Comparison of ENCODE assay signal across 1 cellular context in the genomic region with DNA sequence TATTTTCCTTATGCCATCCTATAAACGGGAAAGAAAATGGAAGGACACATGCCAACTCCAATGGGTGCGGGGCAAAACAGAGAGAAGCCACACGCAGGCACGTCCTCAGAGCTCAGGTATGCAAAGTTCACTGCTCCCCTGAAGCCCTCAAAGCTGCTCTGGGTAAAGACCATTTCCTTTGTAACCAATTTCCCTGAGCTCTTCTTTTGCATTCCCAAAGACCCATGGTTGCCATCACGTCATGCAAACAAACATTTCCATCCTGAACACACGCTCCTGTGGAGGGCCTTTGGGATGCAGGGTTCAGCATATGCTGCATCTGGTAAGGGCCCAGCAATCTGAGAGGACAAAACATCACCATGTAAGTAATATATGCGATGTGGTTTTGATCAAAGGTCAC.
TF ChIP-seq lines count a peak whose summit lies in the region.

No MANE protein-coding gene starts in this region.

TF ChIP-seq in SK-N-SH treated with all-trans-retinoic acid at 6 μM for 48 hours, 23 proteins besides CTCF, POLR2A, EP300 and RAD21 (continued from another document):
- TF ChIP-seq, protein P1, sequence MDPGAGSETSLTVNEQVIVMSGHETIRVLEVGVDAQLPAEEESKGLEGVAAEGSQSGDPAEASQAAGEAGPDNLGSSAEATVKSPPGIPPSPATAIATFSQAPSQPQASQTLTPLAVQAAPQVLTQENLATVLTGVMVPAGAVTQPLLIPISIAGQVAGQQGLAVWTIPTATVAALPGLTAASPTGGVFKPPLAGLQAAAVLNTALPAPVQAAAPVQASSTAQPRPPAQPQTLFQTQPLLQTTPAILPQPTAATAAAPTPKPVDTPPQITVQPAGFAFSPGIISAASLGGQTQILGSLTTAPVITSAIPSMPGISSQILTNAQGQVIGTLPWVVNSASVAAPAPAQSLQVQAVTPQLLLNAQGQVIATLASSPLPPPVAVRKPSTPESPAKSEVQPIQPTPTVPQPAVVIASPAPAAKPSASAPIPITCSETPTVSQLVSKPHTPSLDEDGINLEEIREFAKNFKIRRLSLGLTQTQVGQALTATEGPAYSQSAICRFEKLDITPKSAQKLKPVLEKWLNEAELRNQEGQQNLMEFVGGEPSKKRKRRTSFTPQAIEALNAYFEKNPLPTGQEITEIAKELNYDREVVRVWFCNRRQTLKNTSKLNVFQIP (CRISPR knock-in tag; IDR thresholded peaks at IDR 0.05; ENCODE audit: borderline replicate concordance, low read depth) = no peak
- TF ChIP-seq CSDC2 (CRISPR knock-in tag; IDR thresholded peaks at IDR 0.05) (no peak), PPARA (CRISPR knock-in tag; IDR thresholded peaks at IDR 0.05; ENCODE audit: borderline replicate concordance) (no peak), ISL1 (CRISPR knock-in tag; IDR thresholded peaks at IDR 0.05) (no peak), RARB (CRISPR knock-in tag; IDR thresholded peaks at IDR 0.05) (no peak)
